15 cellular contexts compared by ENCODE assay signal in genomic region chr15:39028069-39028468, GRCh38.
DNase-seq lines count a peak whose midpoint lies in the region; ATAC-seq, FAIRE-seq and TF ChIP-seq lines count a peak whose summit lies in the region.
"Had no signal": no experiment of that assay in that cellular context is flagged by ENCODE, and none has a peak within 500 bp of the region (broad histone marks: within the 10 kb centered on the region; RNA-seq: fewer than 3 reads in every experiment).

No MANE protein-coding gene starts in this region.

- no peaks in the 10 kb centered on the region for H3K4me1 Mint-ChIP-seq in T-cell

- ATAC-seq in Panc1, result no peak
- no peak for ATAC-seq in GM21447 (IDR thresholded peaks at IDR 0.05; ENCODE audit: unreplicated experiment)
- ATAC-seq in T-cell (replicated peaks in 1 of 4), result no peak
- ATAC-seq: activated T-cell treated with anti-CD3 and anti-CD28 coated beads, Interleukin-2, amount 50 U/mL, for 4 hours had no signal

- no peaks in the 10 kb centered on the region for H3K36me3 Mint-ChIP-seq in T-cell

- intact Hi-C loops in Panc1 (cut with micrococcal nuclease; ENCODE audit: unreplicated experiment), result loop anchor here (10.0 kb wide), 1 partner anchor 213 kb away; no protein-coding TSS in a partner anchor
- intact Hi-C loops in endothelial cell of umbilical vein (cut with micrococcal nuclease), result no loop called here

- CTCF ChIA-PET in Panc1 (lab: Charles Lee) (no interaction called here), endothelial cell of umbilical vein (lab: Charles Lee) (interaction anchor here (1.1 to 1.5 kb wide), 2 partner anchors 17 to 729 kb away, joined by 3 to 4 read pairs; no protein-coding TSS in a partner anchor), T-cell (lab: Charles Lee) (interaction anchor here in 1 of 2 donors (0.6 kb wide), 1 partner anchor 287 kb away, joined by 3 read pairs; no protein-coding TSS in a partner anchor)

- H3K9ac ChIP-seq in endothelial cell of umbilical vein (replicated peaks; ENCODE audit: extremely low read depth, insufficient read depth, low read length) (no peak overlapping the region), keratinocyte (ENCODE audit: control insufficient read depth, extremely low read depth, insufficient read depth, low read length) (no peak overlapping the region)

- no peak overlapping the region for H3K27ac Mint-ChIP-seq in T-cell

- H3K4me2 ChIP-seq in endothelial cell of umbilical vein (ENCODE audit: insufficient read depth, low read length) (no peak overlapping the region), keratinocyte (ENCODE audit: control insufficient read depth, extremely low read depth, insufficient read depth, low read depth, low read length) (no peak overlapping the region)

- H3K9me3 ChIP-seq in Panc1 (ENCODE audit: control insufficient read depth, insufficient read depth, low read depth, low read length) (no peaks in the 10 kb centered on the region), endothelial cell of umbilical vein (replicated peaks; ENCODE audit: control insufficient read depth, insufficient read depth, low read length) (no peaks in the 10 kb centered on the region), keratinocyte (ENCODE audit: control insufficient read depth, low read depth, low read length) (no peaks in the 10 kb centered on the region)
- H3K9me3 ChIP-seq: stomach had no signal

- no peaks in the 10 kb centered on the region for H3K9me1 ChIP-seq in endothelial cell of umbilical vein (replicated peaks; ENCODE audit: control insufficient read depth, extremely low read depth, insufficient read depth, low read length)
- H3K9me1 ChIP-seq in keratinocyte (ENCODE audit: control insufficient read depth, extremely low read depth, insufficient read depth, low read length), result no peaks in the 10 kb centered on the region

- H2AFZ ChIP-seq in endothelial cell of umbilical vein (ENCODE audit: low read depth, low read length) (no peak overlapping the region), keratinocyte (ENCODE audit: control insufficient read depth, low read length) (no peak overlapping the region)

- peaks cover 1 to 5% of the 10 kb centered on the region in 2 donors for H3K27me3 Mint-ChIP-seq in T-cell

- TF ChIP-seq CTCF in Panc1 (IDR thresholded peaks at IDR 0.05), result no peak
- TF ChIP-seq CTCF in endothelial cell of umbilical vein (IDR thresholded peaks at IDR 0.05; ENCODE audit: extremely low read depth in 1 of 2, insufficient read depth in 1 of 2, low read depth in 1 of 2, low read length in 2 of 2), result no peak
- TF ChIP-seq CTCF in keratinocyte (optimal IDR thresholded peaks at IDR 0.05 in 1 of 3, IDR thresholded peaks at IDR 0.05 in 1 of 3, conservative IDR thresholded peaks at IDR 0.05 in 1 of 3; ENCODE audit: extremely low read depth in 1 of 3, insufficient read depth in 2 of 3, low read length in 3 of 3), result no peak

- H3K36me3 ChIP-seq in Panc1 (ENCODE audit: control insufficient read depth, insufficient read depth, low read length) (no peaks in the 10 kb centered on the region), endothelial cell of umbilical vein (ENCODE audit: control insufficient read depth in 2 of 2, extremely low read depth in 1 of 2, insufficient read depth in 2 of 2, low read length in 2 of 2) (no peaks in the 10 kb centered on the region), keratinocyte (ENCODE audit: control insufficient read depth in 2 of 2, extremely low read depth in 1 of 2, insufficient read depth in 2 of 2, low read length in 2 of 2) (no peaks in the 10 kb centered on the region)
- H3K36me3 ChIP-seq: stomach had no signal

- BruUV-seq in Panc1 (replicated peaks; lab: Mats Ljungman, UMichigan), result no TSS peak
- BruUV-seq in endothelial cell of umbilical vein (replicated peaks; lab: Mats Ljungman, UMichigan), result no TSS peak

- H3K9me3 Mint-ChIP-seq in T-cell, result no peaks in the 10 kb centered on the region
- H3K9me3 Mint-ChIP-seq: activated T-cell treated with anti-CD3 and anti-CD28 coated beads, Interleukin-2, amount 50 U/mL, for 4 hours had no signal

- H3K27me3 ChIP-seq in Panc1 (ENCODE audit: control insufficient read depth, insufficient read depth, low read length) (no peaks in the 10 kb centered on the region), endothelial cell of umbilical vein (ENCODE audit: control insufficient read depth in 2 of 2, insufficient read depth in 2 of 2, low read length in 2 of 2) (no peaks in the 10 kb centered on the region), keratinocyte (ENCODE audit: control insufficient read depth, extremely low read depth, insufficient read depth, low read length) (no peaks in the 10 kb centered on the region)
- H3K27me3 ChIP-seq: stomach had no signal

- H3K4me3 Mint-ChIP-seq in T-cell, result no peak overlapping the region
- H3K4me3 Mint-ChIP-seq: activated T-cell treated with anti-CD3 and anti-CD28 coated beads, Interleukin-2, amount 50 U/mL, for 4 hours had no signal

- peak; percentile 61 for FAIRE-seq in endothelial cell of umbilical vein (lab: Jason Lieb, UNC)
- FAIRE-seq in keratinocyte (lab: Jason Lieb, UNC), result peak; percentile 79
- FAIRE-seq: endometrium had no signal

- peak; percentile 71 for DNase-seq in EH (ENCODE audit: low read depth)
- peak; percentile 12 for DNase-seq in Panc1 (ENCODE audit: low read depth, low spot score)
- DNase-seq in endothelial cell of umbilical vein (ENCODE audit: low read depth, low spot score), result peak; percentile 14
- no peak for DNase-seq in keratinocyte (ENCODE audit: low read depth, low spot score)
- DNase-seq in mucosa of gallbladder (ENCODE audit: low spot score), result no peak
- no peak for DNase-seq in T-cell
- DNase-seq in caudate nucleus (lab: John Stamatoyannopoulos, UW), result no peak
- DNase-seq: activated CD4-positive, alpha-beta T cell treated with anti-CD3 and anti-CD28 coated beads for 1 hour; activated T-cell treated with anti-CD3 and anti-CD28 coated beads, Interleukin-2, amount 50 U/mL, for 4 hours; anterior cingulate cortex; Kasumi-1; NCI-H1930; stomach had no signal

- H3K4me1 ChIP-seq in Panc1 (ENCODE audit: control insufficient read depth, insufficient read depth, low read length) (no peaks in the 10 kb centered on the region), endothelial cell of umbilical vein (ENCODE audit: control insufficient read depth, extremely low read depth, insufficient read depth, low read length) (no peaks in the 10 kb centered on the region), keratinocyte (ENCODE audit: control insufficient read depth, extremely low read depth, insufficient read depth, low read length) (peaks cover 3% of the 10 kb centered on the region)
- H3K4me1 ChIP-seq: stomach had no signal

- H3K79me2 ChIP-seq in endothelial cell of umbilical vein (ENCODE audit: control insufficient read depth, insufficient read depth, low read length) (no peaks in the 10 kb centered on the region), keratinocyte (ENCODE audit: control insufficient read depth, insufficient read depth, low read length) (no peaks in the 10 kb centered on the region)

- dilution Hi-C loops in endothelial cell of umbilical vein (cut with MboI; ENCODE audit: extremely low pct_ligation_motif_present, low sequenced_read_pairs), result no loop called here
- dilution Hi-C loops in keratinocyte (cut with MboI; ENCODE audit: extremely low pct_ligation_motif_present, low sequenced_read_pairs), result no loop called here

- no peak for TF ChIP-seq POLR2A in endothelial cell of umbilical vein (IDR thresholded peaks at IDR 0.05; ENCODE audit: low read depth, low read length)

- H4K20me1 ChIP-seq in endothelial cell of umbilical vein (replicated peaks; ENCODE audit: control insufficient read depth, extremely low read depth, insufficient read depth, low read length) (no peaks in the 10 kb centered on the region), keratinocyte (ENCODE audit: control insufficient read depth, extremely low read depth, insufficient read depth, low read length) (no peaks in the 10 kb centered on the region)

- POLR2A ChIA-PET in Panc1 (lab: Charles Lee) (no interaction called here), endothelial cell of umbilical vein (lab: Charles Lee) (interaction anchor here (0.8 kb wide), 1 partner anchor 9 kb away, joined by 4 read pairs; no protein-coding TSS in a partner anchor), T-cell (lab: Charles Lee) (no interaction called here)

- in situ Hi-C loops in Panc1 (cut with HindIII; ENCODE audit: low pct_unique_long_range_greater_than_20kb, low sequenced_read_pairs), result no loop called here

- H3K4me3 ChIP-seq in Panc1 (ENCODE audit: low read depth in 2 of 2, low read length in 2 of 2), result no peak overlapping the region
- H3K4me3 ChIP-seq in endothelial cell of umbilical vein (replicated peaks in 1 of 3; ENCODE audit: insufficient read depth in 1 of 3, low read depth in 1 of 3, low read length in 3 of 3), result no peak overlapping the region
- no peak overlapping the region for H3K4me3 ChIP-seq in keratinocyte (ENCODE audit: control insufficient read depth in 2 of 3, extremely low read depth in 1 of 3, insufficient read depth in 2 of 3, low read depth in 1 of 3, low read length in 3 of 3)
- H3K4me3 ChIP-seq: stomach had no signal

- no peak overlapping the region for H3K27ac ChIP-seq in Panc1 (ENCODE audit: low read length)
- H3K27ac ChIP-seq in endothelial cell of umbilical vein (ENCODE audit: insufficient read depth, low read depth, low read length), result no peak overlapping the region
- H3K27ac ChIP-seq in keratinocyte (ENCODE audit: control insufficient read depth, insufficient read depth, low read length), result no peak overlapping the region
- no peak overlapping the region for H3K27ac ChIP-seq in caudate nucleus (ENCODE audit: low read depth, low read length)
- H3K27ac ChIP-seq: stomach had no signal

TF ChIP-seq in endothelial cell of umbilical vein, 7 proteins besides CTCF, POLR2A, EP300 and RAD21:
- TF ChIP-seq EZH2 (IDR thresholded peaks at IDR 0.05; ENCODE audit: borderline replicate concordance, low read depth, low read length, severe bottlenecking), result no peak
- no peak for TF ChIP-seq GATA2 (IDR thresholded peaks at IDR 0.05; ENCODE audit: insufficient read depth, insufficient read length, low read depth, low read length)
- TF ChIP-seq FOS (IDR thresholded peaks at IDR 0.05; ENCODE audit: borderline replicate concordance, insufficient read depth, low read length), result peak; percentile 52
- TF ChIP-seq JUN (IDR thresholded peaks at IDR 0.05; ENCODE audit: borderline replicate concordance, insufficient read depth, insufficient read length, low read depth), result peak; percentile 20
- no peak for TF ChIP-seq POLR2AphosphoS5 (IDR thresholded peaks at IDR 0.05; ENCODE audit: insufficient read depth, low read depth, low read length)
- TF ChIP-seq MAX (IDR thresholded peaks at IDR 0.05; ENCODE audit: insufficient read depth, insufficient read length), result no peak
- TF ChIP-seq MYC (IDR thresholded peaks at IDR 0.05; ENCODE audit: low read depth, low read length), result no peak

Comparison
In these comparisons a context has a peak if more than half of its experiments do, and no peak if none do; other contexts are left out.
1. DNase-seq: peak in EH (single experiment), Panc1 (single experiment) and endothelial cell of umbilical vein (single experiment); none in keratinocyte (single experiment), mucosa of gallbladder (single experiment), T-cell (0 of 34) and caudate nucleus (0 of 61).